1 cellular context compared by ENCODE assay signal in genomic region chr5:65819905-65820240, GRCh38.
TF ChIP-seq lines count a peak whose summit lies in the region.

No MANE protein-coding gene starts in this region.

TF ChIP-seq in IMR-90, 13 proteins besides CTCF, POLR2A, EP300 and RAD21 (continued from another document):
- TF ChIP-seq MXI1 (IDR thresholded peaks at IDR 0.05; ENCODE audit: borderline replicate concordance, low read depth, low read length) (no peak), USF2 (IDR thresholded peaks at IDR 0.05; ENCODE audit: low read depth, low read length) (no peak), NFE2L2 (IDR thresholded peaks at IDR 0.05; ENCODE audit: low read depth, low read length) (no peak), RFX5 (IDR thresholded peaks at IDR 0.05; ENCODE audit: low read depth, low read length) (no peak), MAZ (IDR thresholded peaks at IDR 0.05; ENCODE audit: borderline replicate concordance, low read depth, low read length) (no peak), MAFK (IDR thresholded peaks at IDR 0.05; ENCODE audit: low read depth, low read length) (no peak), ELK1 (IDR thresholded peaks at IDR 0.05; ENCODE audit: borderline replicate concordance, low read depth, low read length) (no peak), RCOR1 (IDR thresholded peaks at IDR 0.05; ENCODE audit: insufficient replicate concordance, low read length) (no peak), CEBPB (IDR thresholded peaks at IDR 0.05; ENCODE audit: low read depth, low read length) (no peak), SMC3 (IDR thresholded peaks at IDR 0.05; ENCODE audit: low read depth, low read length) (no peak)
